In genomic region chr4:8347660-8348059, GRCh38 we compare ENCODE assay signal across 23 cellular contexts.
"Had no signal": no experiment of that assay in that cellular context is flagged by ENCODE, and none has a peak within 500 bp of the region (broad histone marks: within the 10 kb centered on the region; RNA-seq: fewer than 3 reads in every experiment).

No MANE protein-coding gene starts in this region.

- DNase-seq: activated B cell treated with CpG ODN at 0.5 μM for 24 hours; activated CD8-positive, alpha-beta T cell treated with anti-CD3 and anti-CD28 coated beads, Interleukin-2, amount 10 ng/mL, durations not matched to agents 7 days and 5 days; activated naive CD4-positive, alpha-beta T cell treated with anti-CD3 and anti-CD28 coated beads for 36 hours; activated T-cell treated with anti-CD3 and anti-CD28 coated beads for 4 hours; activated T-cell treated with anti-CD3 and anti-CD28 coated beads, Interleukin-2, amount 50 U/mL, for 72 hours; amniotic stem cell; brain microvascular endothelial cell; kidney glomerular epithelial cell; left ventricle myocardium inferior; mesendoderm; mucosa of descending colon; nephron progenitor cell; psoas muscle; SK-N-SH; stimulated activated CD4-positive, alpha-beta T cell treated with anti-CD3 and anti-CD28 coated beads, Interleukin-15, amount 100 ng/mL, for 24 hours; stimulated activated CD4-positive, alpha-beta T cell treated with anti-CD3 and anti-CD28 coated beads, Interleukin-2, amount 100 ng/mL, for 24 hours; stimulated activated naive B cell treated with anti-CD40 and anti-IgM and Interleukin-4, amounts not matched to agents 10 μg/mL and 1 μg/mL and 100 μg/mL, for 72 hours; T-helper 2 cell; upper lobe of left lung had no signal

- H3K4me1 Mint-ChIP-seq: activated B cell treated with CpG ODN at 0.5 μM for 24 hours; stimulated activated naive B cell treated with anti-CD40 and anti-IgM and Interleukin-4, amounts not matched to agents 10 μg/mL and 1 μg/mL and 100 μg/mL, for 72 hours had no signal

- H3K27me3 ChIP-seq: brain microvascular endothelial cell, esophagus muscularis mucosa, pancreas, upper lobe of left lung had no signal

- H3K4me2 ChIP-seq: SK-N-SH had no signal

- H3K9me3 Mint-ChIP-seq: activated B cell treated with CpG ODN at 0.5 μM for 24 hours; activated naive CD4-positive, alpha-beta T cell treated with anti-CD3 and anti-CD28 coated beads for 36 hours; activated T-cell treated with anti-CD3 and anti-CD28 coated beads, Interleukin-2, amount 50 U/mL, for 72 hours; dendritic cell treated with granulocyte-macrophage colony-stimulating factor and Interleukin-4, amounts not matched to agents 40 ng/mL and 50 ng/mL, for 4 days; nephron progenitor cell; stimulated activated naive B cell treated with anti-CD40 and anti-IgM and Interleukin-4, amounts not matched to agents 10 μg/mL and 1 μg/mL and 100 μg/mL, for 72 hours had no signal

- H3K27ac ChIP-seq: brain microvascular endothelial cell, esophagus muscularis mucosa, left ventricle myocardium inferior, pancreas, psoas muscle, upper lobe of left lung had no signal

- H3K4me1 ChIP-seq: pancreas had no signal

- H3K4me3 ChIP-seq: esophagus muscularis mucosa, left ventricle myocardium inferior, lung, mucosa of descending colon, pancreas, psoas muscle, upper lobe of left lung had no signal

- H3K9ac ChIP-seq: SK-N-SH had no signal

- H3K36me3 ChIP-seq: brain microvascular endothelial cell, esophagus muscularis mucosa, left ventricle myocardium inferior, pancreas, upper lobe of left lung had no signal

- H3K27ac Mint-ChIP-seq: activated B cell treated with CpG ODN at 0.5 μM for 24 hours; activated CD8-positive, alpha-beta T cell treated with anti-CD3 and anti-CD28 coated beads, Interleukin-2, amount 10 ng/mL, durations not matched to agents 7 days and 5 days; activated naive CD4-positive, alpha-beta T cell treated with anti-CD3 and anti-CD28 coated beads for 36 hours; activated T-cell treated with anti-CD3 and anti-CD28 coated beads, Interleukin-2, amount 50 U/mL, for 72 hours; dendritic cell treated with granulocyte-macrophage colony-stimulating factor and Interleukin-4, amounts not matched to agents 40 ng/mL and 50 ng/mL, for 4 days; nephron progenitor cell; stimulated activated naive B cell treated with anti-CD40 and anti-IgM and Interleukin-4, amounts not matched to agents 10 μg/mL and 1 μg/mL and 100 μg/mL, for 72 hours had no signal

- H3K9me3 ChIP-seq: esophagus muscularis mucosa, left ventricle myocardium inferior, mucosa of descending colon, pancreas, psoas muscle, SK-N-SH, upper lobe of left lung had no signal

- ATAC-seq: activated CD8-positive, alpha-beta T cell treated with anti-CD3 and anti-CD28 coated beads, Interleukin-2, amount 10 ng/mL, durations not matched to agents 7 days and 5 days; activated T-cell treated with anti-CD3 and anti-CD28 coated beads, Interleukin-2, amount 50 U/mL, for 72 hours; mucosa of descending colon; pancreas; psoas muscle had no signal

- H3K27me3 Mint-ChIP-seq: activated B cell treated with CpG ODN at 0.5 μM for 24 hours; dendritic cell treated with granulocyte-macrophage colony-stimulating factor and Interleukin-4, amounts not matched to agents 40 ng/mL and 50 ng/mL, for 4 days had no signal

- H3K36me3 Mint-ChIP-seq: stimulated activated naive B cell treated with anti-CD40 and anti-IgM and Interleukin-4, amounts not matched to agents 10 μg/mL and 1 μg/mL and 100 μg/mL, for 72 hours had no signal

- H3K4me3 Mint-ChIP-seq: activated B cell treated with CpG ODN at 0.5 μM for 24 hours; activated CD8-positive, alpha-beta T cell treated with anti-CD3 and anti-CD28 coated beads, Interleukin-2, amount 10 ng/mL, durations not matched to agents 7 days and 5 days; activated naive CD4-positive, alpha-beta T cell treated with anti-CD3 and anti-CD28 coated beads for 36 hours; activated T-cell treated with anti-CD3 and anti-CD28 coated beads, Interleukin-2, amount 50 U/mL, for 72 hours; dendritic cell treated with granulocyte-macrophage colony-stimulating factor and Interleukin-4, amounts not matched to agents 40 ng/mL and 50 ng/mL, for 4 days; nephron progenitor cell; stimulated activated naive B cell treated with anti-CD40 and anti-IgM and Interleukin-4, amounts not matched to agents 10 μg/mL and 1 μg/mL and 100 μg/mL, for 72 hours had no signal
